1 cellular context compared by ENCODE assay signal in genomic region chr7:70347880-70348279, GRCh38.
A peak's percentile ranks its signal among the peaks of the same experiment; 100 is the strongest.
TF ChIP-seq lines count a peak whose summit lies in the region.

No MANE protein-coding gene starts in this region.

TF ChIP-seq in GM12878, 131 proteins besides CTCF, POLR2A, EP300 and RAD21 (continued from another document):
- TF ChIP-seq NKRF (conservative IDR thresholded peaks at IDR 0.05) (no peak), CEBPZ (IDR thresholded peaks at IDR 0.05; ENCODE audit: low read depth, low read length) (no peak), TCF7 (IDR thresholded peaks at IDR 0.05; ENCODE audit: borderline replicate concordance) (0 out of 2 replicates have a peak, but pooled peaks have one; percentile 1), ATF7 (IDR thresholded peaks at IDR 0.05; ENCODE audit: low read depth) (peak; percentile 50; the same call in 1 of the 2 replicates), PAX5 (IDR thresholded peaks at IDR 0.05; ENCODE audit: borderline replicate concordance, low read depth, low read length) (peak; percentile 53; the same call in 1 of the 2 replicates), IRF3 (IDR thresholded peaks at IDR 0.05) (no peak), BCL11A (IDR thresholded peaks at IDR 0.05; ENCODE audit: low read depth, low read length) (peak; percentile 81), YY1 (IDR thresholded peaks at IDR 0.05; ENCODE audit: low read depth, low read length) (no peak), CREM (IDR thresholded peaks at IDR 0.05; ENCODE audit: low read depth) (peak; percentile 13; the same call in 1 of the 2 replicates), ATF2 (IDR thresholded peaks at IDR 0.05; ENCODE audit: low read length) (peak; percentile 61; the same call in 1 of the 2 replicates), SIN3A (IDR thresholded peaks at IDR 0.05; ENCODE audit: low read depth, low read length) (no peak), ZNF592 (IDR thresholded peaks at IDR 0.05) (peak; percentile 71; the same call in 1 of the 2 replicates), PAX8 (IDR thresholded peaks at IDR 0.05) (no peak), RUNX3 (IDR thresholded peaks at IDR 0.05; ENCODE audit: low read length) (peak; percentile 95), SPI1 (IDR thresholded peaks at IDR 0.05; ENCODE audit: borderline replicate concordance, insufficient read depth, low read depth, low read length) (peak; percentile 90), NFIC (IDR thresholded peaks at IDR 0.05; ENCODE audit: low read depth, low read length) (peak; percentile 90), MEF2A (IDR thresholded peaks at IDR 0.05; ENCODE audit: insufficient read depth, low read depth, low read length) (0 out of 2 replicates have a peak, but pooled peaks have one; percentile 32), TBL1XR1 (IDR thresholded peaks at IDR 0.05; ENCODE audit: low read depth, low read length) (no peak), IKZF2 (IDR thresholded peaks at IDR 0.05) (peak; percentile 65 to 73), MTA3 (IDR thresholded peaks at IDR 0.05; ENCODE audit: borderline replicate concordance, low read length) (peak; percentile 52; the same call in 1 of the 2 replicates), NR2F1 (conservative IDR thresholded peaks at IDR 0.05) (peak; percentile 97), POU2F2 (IDR thresholded peaks at IDR 0.05; ENCODE audit: borderline replicate concordance, low read depth, low read length) (peak; percentile 60; the same call in 1 of the 3 replicates), RELB (IDR thresholded peaks at IDR 0.05; ENCODE audit: low read depth) (0 out of 2 replicates have a peak, but pooled peaks have one; percentile 20), CBFB (IDR thresholded peaks at IDR 0.05; ENCODE audit: low read depth) (peak; percentile 44; the same call in 1 of the 2 replicates), JUNB (IDR thresholded peaks at IDR 0.05) (peak; percentile 80), BHLHE40 (IDR thresholded peaks at IDR 0.05; ENCODE audit: borderline replicate concordance in 1 of 2, low read depth in 2 of 2, low read length in 1 of 2) (peak in 1 of 2 experiments; percentile 27; a peak in 1 of 4 replicates)
